Comparison of ENCODE assay signal across 17 cellular contexts in the genomic region with DNA sequence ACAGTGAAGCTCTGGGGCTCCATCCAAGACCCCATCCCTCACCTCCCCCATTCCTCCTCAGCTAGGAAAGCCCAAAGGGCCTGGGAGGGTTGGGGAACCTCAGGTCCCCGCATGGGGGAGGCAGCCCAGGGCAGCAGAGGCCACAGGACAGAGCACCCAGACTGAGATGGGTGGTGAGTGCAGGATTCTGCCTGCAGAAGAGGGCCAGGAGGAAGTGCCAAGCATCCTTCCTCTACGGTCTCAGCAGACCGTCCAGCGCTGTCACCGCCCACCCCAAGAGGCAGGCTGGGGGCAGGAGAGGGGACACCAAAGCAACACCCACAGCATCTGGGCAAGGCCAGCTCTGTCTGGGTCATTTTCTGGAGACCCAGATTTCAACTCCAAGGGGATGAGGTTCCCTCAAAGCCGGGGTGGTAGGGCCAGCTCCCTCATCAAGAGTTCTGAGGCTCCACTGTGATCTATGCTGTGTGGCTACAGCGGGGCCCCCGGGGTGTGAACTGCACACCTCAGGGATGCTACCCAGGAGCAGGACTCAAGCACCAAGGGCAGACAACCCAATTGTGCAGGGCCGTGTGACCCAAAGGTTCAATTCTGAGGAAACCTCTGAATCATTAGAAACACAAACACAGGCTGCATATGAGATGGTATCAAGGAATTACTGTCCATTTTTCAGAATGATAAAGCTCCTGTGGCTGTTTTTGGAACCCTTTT. TPM values are rescaled to one million over a fixed set of nuclear protein-coding genes. Genes with fewer than 3 reads are reported as not detected.
DNase-seq lines count a peak whose midpoint lies in the region; ATAC-seq and TF ChIP-seq lines count a peak whose summit lies in the region.
"Had no signal": no experiment of that assay in that cellular context is flagged by ENCODE, and none has a peak within 500 bp of the region (broad histone marks: within the 10 kb centered on the region; RNA-seq: fewer than 3 reads in every experiment).

No MANE protein-coding gene starts in this region.

- H3K27ac ChIP-seq in lower lobe of right lung (no peak overlapping the region), uterus (no peak overlapping the region)
- H3K27ac ChIP-seq: colonic mucosa had no signal

- no peaks in the 10 kb centered on the region for H3K4me1 Mint-ChIP-seq in natural killer cell treated with Interleukin-12 subunit alpha and Interleukin-12 subunit beta and Interleukin-15 and Interleukin-18, amount 100 ng/mL, for 72 hours (ENCODE audit: low read depth in 2 of 2)
- no peaks in the 10 kb centered on the region for H3K4me1 Mint-ChIP-seq in natural killer cell

- H3K36me3 ChIP-seq in lower lobe of right lung (no peaks in the 10 kb centered on the region), uterus (no peaks in the 10 kb centered on the region)
- H3K36me3 ChIP-seq: colonic mucosa had no signal

- H3K4me3 ChIP-seq in choroid plexus epithelial cell (ENCODE audit: low read depth, low read length), result no peak overlapping the region
- H3K4me3 ChIP-seq in lower lobe of right lung, result no peak overlapping the region
- H3K4me3 ChIP-seq in uterus, result no peak overlapping the region
- H3K4me3 ChIP-seq: colonic mucosa, GM12878 had no signal

- no peak overlapping the region for H3K27ac Mint-ChIP-seq in natural killer cell treated with Interleukin-12 subunit alpha and Interleukin-12 subunit beta and Interleukin-15 and Interleukin-18, amount 100 ng/mL, for 72 hours
- H3K27ac Mint-ChIP-seq in natural killer cell, result no peak overlapping the region
- H3K27ac Mint-ChIP-seq: activated naive CD4-positive, alpha-beta T cell treated with anti-CD3 and anti-CD28 coated beads, Interleukin-2, amount 50 U/mL, for 72 hours; T-helper 2 cell treated with Interferon-gamma antibody and Interleukin-4, amounts not matched to agents 5 μg/mL and 100 μg/mL, for 36 hours had no signal

- H3K9me3 Mint-ChIP-seq in natural killer cell treated with Interleukin-12 subunit alpha and Interleukin-12 subunit beta and Interleukin-15 and Interleukin-18, amount 100 ng/mL, for 72 hours, result no peaks in the 10 kb centered on the region
- no peaks in the 10 kb centered on the region for H3K9me3 Mint-ChIP-seq in natural killer cell
- H3K9me3 Mint-ChIP-seq: activated naive CD4-positive, alpha-beta T cell treated with anti-CD3 and anti-CD28 coated beads, Interleukin-2, amount 50 U/mL, for 72 hours; T-helper 2 cell treated with Interferon-gamma antibody and Interleukin-4, amounts not matched to agents 5 μg/mL and 100 μg/mL, for 36 hours had no signal

- intact Hi-C loops in natural killer cell (cut with micrococcal nuclease), result no loop called here
- intact Hi-C loops in lower lobe of right lung (cut with DNase I), result no loop called here
- intact Hi-C loops in uterus (cut with DNase I; ENCODE audit: low total_unique reads), result no loop called here

- H3K4me1 ChIP-seq in lower lobe of right lung, result no peaks in the 10 kb centered on the region
- H3K4me1 ChIP-seq in uterus, result no peaks in the 10 kb centered on the region
- H3K4me1 ChIP-seq: colonic mucosa had no signal

- no peaks in the 10 kb centered on the region for H3K36me3 Mint-ChIP-seq in natural killer cell treated with Interleukin-12 subunit alpha and Interleukin-12 subunit beta and Interleukin-15 and Interleukin-18, amount 100 ng/mL, for 72 hours
- no peaks in the 10 kb centered on the region for H3K36me3 Mint-ChIP-seq in natural killer cell
- H3K36me3 Mint-ChIP-seq: activated naive CD4-positive, alpha-beta T cell treated with anti-CD3 and anti-CD28 coated beads, Interleukin-2, amount 50 U/mL, for 72 hours had no signal

- H3K27me3 ChIP-seq in lower lobe of right lung (ENCODE audit: low read depth), result peaks cover 7% of the 10 kb centered on the region
- no peaks in the 10 kb centered on the region for H3K27me3 ChIP-seq in uterus
- H3K27me3 ChIP-seq: colonic mucosa had no signal

- no peak for ATAC-seq in natural killer cell treated with Interleukin-12 subunit alpha and Interleukin-12 subunit beta and Interleukin-15 and Interleukin-18, amount 100 ng/mL, for 72 hours
- ATAC-seq in natural killer cell (no peak), lower lobe of right lung (no peak), GM21390 (IDR thresholded peaks at IDR 0.05; ENCODE audit: unreplicated experiment) (no peak), GM21576 (IDR thresholded peaks at IDR 0.05; ENCODE audit: unreplicated experiment) (no peak), GM21723 (IDR thresholded peaks at IDR 0.05; ENCODE audit: unreplicated experiment) (no peak)
- ATAC-seq: activated naive CD4-positive, alpha-beta T cell treated with anti-CD3 and anti-CD28 coated beads, Interleukin-2, amount 50 U/mL, for 72 hours; GM12878 had no signal

- DNase-seq in natural killer cell treated with Interleukin-12 subunit alpha and Interleukin-12 subunit beta and Interleukin-15 and Interleukin-18, amount 100 ng/mL, for 72 hours (ENCODE audit: low spot score), result peak; percentile 23
- DNase-seq in natural killer cell (no peak), choroid plexus epithelial cell (ENCODE audit: low read depth) (peak; percentile 48), lower lobe of right lung (peak; percentile 20), uterus (peak; percentile 4 to 5)
- DNase-seq: activated CD4-positive, alpha-beta T cell treated with anti-CD3 and anti-CD28 coated beads, Interleukin-2, amount 50 U/mL, for 48 hours; colonic mucosa; NCI-H2081 treated with DMSO at 0.1 percent for 48 hours; NCI-H82; stimulated activated CD4-positive, alpha-beta T cell treated with anti-CD3 and anti-CD28 coated beads, Interleukin-1b, Interleukin-23, amount 100 ng/mL, for 48 hours; stimulated activated CD8-positive, alpha-beta memory T cell treated with anti-CD3 and anti-CD28 coated beads, Interleukin-4, amount 100 ng/mL, for 48 hours had no signal

- H3K27me3 Mint-ChIP-seq in natural killer cell treated with Interleukin-12 subunit alpha and Interleukin-12 subunit beta and Interleukin-15 and Interleukin-18, amount 100 ng/mL, for 72 hours, result no peaks in the 10 kb centered on the region
- no peaks in the 10 kb centered on the region for H3K27me3 Mint-ChIP-seq in natural killer cell (ENCODE audit: low read depth in 2 of 2)

- no peak for TF ChIP-seq CTCF in natural killer cell (IDR thresholded peaks at IDR 0.05)
- TF ChIP-seq CTCF in choroid plexus epithelial cell (conservative IDR thresholded peaks at IDR 0.05; ENCODE audit: low read depth, low read length), result no peak
- no peak for TF ChIP-seq CTCF in lower lobe of right lung (IDR thresholded peaks at IDR 0.05)
- no peak for TF ChIP-seq CTCF in uterus (IDR thresholded peaks at IDR 0.05)

- H3K9me3 ChIP-seq in lower lobe of right lung (no peaks in the 10 kb centered on the region), uterus (no peaks in the 10 kb centered on the region)
- H3K9me3 ChIP-seq: colonic mucosa had no signal

- TF ChIP-seq POLR2A in uterus (IDR thresholded peaks at IDR 0.05), result no peak

- H3K4me3 Mint-ChIP-seq in natural killer cell treated with Interleukin-12 subunit alpha and Interleukin-12 subunit beta and Interleukin-15 and Interleukin-18, amount 100 ng/mL, for 72 hours, result no peak overlapping the region
- no peak overlapping the region for H3K4me3 Mint-ChIP-seq in natural killer cell
- H3K4me3 Mint-ChIP-seq: T-helper 2 cell treated with Interferon-gamma antibody and Interleukin-4, amounts not matched to agents 5 μg/mL and 100 μg/mL, for 36 hours had no signal

RNA-seq across cellular contexts. Expression of a gene that starts 46.8 kb away (rescaled TPM):
- under 1 TPM in 1 of 2 donors, not detected in 1; 0.10 TPM for total RNA-seq in natural killer cell treated with Interleukin-12 subunit alpha and Interleukin-12 subunit beta and Interleukin-15 and Interleukin-18, amount 100 ng/mL, for 72 hours
- under 1 TPM in 1 of 3 donors, not detected in 2; 0.70 TPM for total RNA-seq in natural killer cell
- 0.30 TPM for total RNA-seq in lower lobe of right lung
- 1 to 10 TPM in 1 of 4 donors, under 1 TPM in 1, not detected in 2; 0.40 to 1.1 TPM for total RNA-seq in uterus
